In genomic region chr5:87732875-87733768, GRCh38 we compare ENCODE assay signal across 14 cellular contexts.
"Had no signal": no experiment of that assay in that cellular context is flagged by ENCODE, and none has a peak within 500 bp of the region (broad histone marks: within the 10 kb centered on the region; RNA-seq: fewer than 3 reads in every experiment).

No MANE protein-coding gene starts in this region.

- ATAC-seq: activated CD8-positive, alpha-beta T cell treated with anti-CD3 and anti-CD28 coated beads, Interleukin-2, amount 10 ng/mL, durations not matched to agents 7 days and 5 days; effector memory CD8-positive, alpha-beta T cell; naive thymus-derived CD8-positive, alpha-beta T cell; pancreas; sciatic nerve; stimulated activated naive B cell treated with anti-CD40 and anti-IgM and Interleukin-4, amounts not matched to agents 10 μg/mL and 1 μg/mL and 100 μg/mL, for 72 hours; upper lobe of right lung had no signal

- DNase-seq: activated CD4-positive, alpha-beta T cell treated with anti-CD3 and anti-CD28 coated beads, Interleukin-2, amount 10 ng/mL, durations not matched to agents 7 days and 5 days; activated CD8-positive, alpha-beta T cell treated with anti-CD3 and anti-CD28 coated beads, Interleukin-2, amount 10 ng/mL, durations not matched to agents 7 days and 5 days; activated effector memory CD4-positive, alpha-beta T cell treated with Interleukin-2 at 50 U/mL for 16 hours; activated naive CD4-positive, alpha-beta T cell treated with anti-CD3 and anti-CD28 coated beads, Interleukin-2, amount 10 ng/mL, durations not matched to agents 7 days and 5 days; activated T-cell treated with anti-CD3 and anti-CD28 coated beads, Interleukin-2, amount 50 U/mL, for 48 hours; dermis blood vessel endothelial cell; effector memory CD8-positive, alpha-beta T cell; mesenchymal stem cell; naive thymus-derived CD8-positive, alpha-beta T cell; pancreas; stimulated activated CD4-positive, alpha-beta T cell treated with anti-CD3 and anti-CD28 coated beads, Interleukin-4, amount 100 ng/mL, for 4 hours; stimulated activated naive B cell treated with anti-CD40 and anti-IgM and Interleukin-4, amounts not matched to agents 10 μg/mL and 1 μg/mL and 100 μg/mL, for 72 hours; upper lobe of right lung had no signal
